9 cellular contexts compared by ENCODE assay signal in genomic region chr6:99602519-99603420, GRCh38. TPM values are rescaled to one million over a fixed set of nuclear protein-coding genes. Genes with fewer than 3 reads are reported as not detected.
DNase-seq lines count a peak whose midpoint lies in the region; ATAC-seq and TF ChIP-seq lines count a peak whose summit lies in the region.
"Had no signal": no experiment of that assay in that cellular context is flagged by ENCODE, and none has a peak within 500 bp of the region (broad histone marks: within the 10 kb centered on the region; RNA-seq: fewer than 3 reads in every experiment).

No MANE protein-coding gene starts in this region.

- TF ChIP-seq CTCF in natural killer cell (IDR thresholded peaks at IDR 0.05), result no peak

- H3K27me3 Mint-ChIP-seq in activated naive CD8-positive, alpha-beta T cell treated with anti-CD3 and anti-CD28 coated beads, Interleukin-2, amount 10 ng/mL, durations not matched to agents 7 days and 5 days, result peaks cover 93% of the 10 kb centered on the region
- peaks cover 80 to 94% of the 10 kb centered on the region in 2 donors for H3K27me3 Mint-ChIP-seq in natural killer cell (ENCODE audit: low read depth in 2 of 2)

- intact Hi-C loops in natural killer cell (cut with micrococcal nuclease), result no loop called here

- H3K9me3 ChIP-seq in HAP-1, result no peaks in the 10 kb centered on the region

- in situ Hi-C loops in HAP-1 (cut with MboI; ENCODE audit: low sequenced_read_pairs), result no loop called here

- no peak overlapping the region for H3K27ac Mint-ChIP-seq in activated naive CD8-positive, alpha-beta T cell treated with anti-CD3 and anti-CD28 coated beads, Interleukin-2, amount 10 ng/mL, durations not matched to agents 7 days and 5 days
- H3K27ac Mint-ChIP-seq in natural killer cell, result no peak overlapping the region

- H3K4me1 Mint-ChIP-seq in activated naive CD8-positive, alpha-beta T cell treated with anti-CD3 and anti-CD28 coated beads, Interleukin-2, amount 10 ng/mL, durations not matched to agents 7 days and 5 days, result peaks cover 19% of the 10 kb centered on the region
- H3K4me1 Mint-ChIP-seq in natural killer cell, result peaks cover 34 to 35% of the 10 kb centered on the region in 2 donors

- peaks cover 11% of the 10 kb centered on the region for H3K4me1 ChIP-seq in HAP-1

- H3K27me3 ChIP-seq in HAP-1 (ENCODE audit: low read depth), result peaks cover 31% of the 10 kb centered on the region

- peak overlapping the region; percentile 47 for H3K4me3 Mint-ChIP-seq in activated naive CD8-positive, alpha-beta T cell treated with anti-CD3 and anti-CD28 coated beads, Interleukin-2, amount 10 ng/mL, durations not matched to agents 7 days and 5 days
- peak overlapping the region; percentile 68 for H3K4me3 Mint-ChIP-seq in natural killer cell

- no peaks in the 10 kb centered on the region for H3K36me3 ChIP-seq in HAP-1 (replicated peaks)

- peak; percentile 32 for DNase-seq in AG20443 (ENCODE audit: low spot score)
- peak; percentile 35 for DNase-seq in activated naive CD8-positive, alpha-beta T cell treated with anti-CD3 and anti-CD28 coated beads, Interleukin-2, amount 10 ng/mL, durations not matched to agents 7 days and 5 days
- DNase-seq in natural killer cell, result no peak
- no peak for DNase-seq in HuH-7 (ENCODE audit: low spot score)
- no peak for DNase-seq in NCI-H2107 treated with DMSO at 0.1 percent for 48 hours (lab: John Stamatoyannopoulos, UW; ENCODE audit: unreplicated experiment)
- no peak for DNase-seq in HAP-1 (ENCODE audit: low spot score in 2 of 2)
- no peak for DNase-seq in NCI-H187 treated with DMSO at 0.1 percent for 48 hours (lab: John Stamatoyannopoulos, UW)

- H3K9me3 Mint-ChIP-seq in activated naive CD8-positive, alpha-beta T cell treated with anti-CD3 and anti-CD28 coated beads, Interleukin-2, amount 10 ng/mL, durations not matched to agents 7 days and 5 days, result peaks cover 2% of the 10 kb centered on the region
- no peaks in the 10 kb centered on the region for H3K9me3 Mint-ChIP-seq in natural killer cell

- H3K36me3 Mint-ChIP-seq in activated naive CD8-positive, alpha-beta T cell treated with anti-CD3 and anti-CD28 coated beads, Interleukin-2, amount 10 ng/mL, durations not matched to agents 7 days and 5 days, result no peaks in the 10 kb centered on the region
- no peaks in the 10 kb centered on the region for H3K36me3 Mint-ChIP-seq in natural killer cell

- ATAC-seq in GM21447 (IDR thresholded peaks at IDR 0.05; ENCODE audit: unreplicated experiment) (peak; percentile 18), natural killer cell (peak; percentile 15 to 38 (median 27))
- peak; percentile 30 for ATAC-seq in activated naive CD8-positive, alpha-beta T cell treated with anti-CD3 and anti-CD28 coated beads, Interleukin-2, amount 10 ng/mL, durations not matched to agents 7 days and 5 days (ENCODE audit: low read depth)

- no peak overlapping the region for H3K4me3 ChIP-seq in HAP-1

- POLR2A ChIA-PET in activated naive CD8-positive, alpha-beta T cell treated with anti-CD3 and anti-CD28 coated beads, Interleukin-2, amount 10 ng/mL, durations not matched to agents 7 days and 5 days (lab: Charles Lee), result interaction anchor here (2.0 kb wide), 1 partner anchor 34 kb away, joined by 5 read pairs; the partner anchor contains the start of gene CCNC

RNA-seq across cellular contexts. Expression of gene PRDM13, which starts 3.9 kb away (rescaled TPM):
- not detected for total RNA-seq in activated naive CD8-positive, alpha-beta T cell treated with anti-CD3 and anti-CD28 coated beads, Interleukin-2, amount 10 ng/mL, durations not matched to agents 7 days and 5 days
- not detected for total RNA-seq in natural killer cell
- total RNA-seq: liver had no signal

RNA-seq across cellular contexts. Expression of gene CCNC, which starts 34.3 kb away (rescaled TPM):
- total RNA-seq in activated naive CD8-positive, alpha-beta T cell treated with anti-CD3 and anti-CD28 coated beads, Interleukin-2, amount 10 ng/mL, durations not matched to agents 7 days and 5 days, result 10 to 100 TPM; 43.5 to 46.4 TPM
- 10 to 100 TPM; 46.9 to 58.3 (median 52.5) TPM for total RNA-seq in natural killer cell

Comparison
In these comparisons a context has a peak if more than half of its experiments do, and no peak if none do; other contexts are left out.
1. DNase-seq: peak in AG20443 (single experiment) and activated naive CD8-positive, alpha-beta T cell treated with anti-CD3 and anti-CD28 coated beads, Interleukin-2, amount 10 ng/mL, durations not matched to agents 7 days and 5 days (single experiment); none in natural killer cell (single experiment), HuH-7 (single experiment), NCI-H2107 treated with DMSO at 0.1 percent for 48 hours (single experiment), HAP-1 (0 of 2) and NCI-H187 treated with DMSO at 0.1 percent for 48 hours (single experiment).
2. Peak in every context shown above with its lines, with median percentiles within 50 percentile points of each other: ATAC-seq.